Comparison of ENCODE assay signal across 8 cellular contexts in the genomic region with DNA sequence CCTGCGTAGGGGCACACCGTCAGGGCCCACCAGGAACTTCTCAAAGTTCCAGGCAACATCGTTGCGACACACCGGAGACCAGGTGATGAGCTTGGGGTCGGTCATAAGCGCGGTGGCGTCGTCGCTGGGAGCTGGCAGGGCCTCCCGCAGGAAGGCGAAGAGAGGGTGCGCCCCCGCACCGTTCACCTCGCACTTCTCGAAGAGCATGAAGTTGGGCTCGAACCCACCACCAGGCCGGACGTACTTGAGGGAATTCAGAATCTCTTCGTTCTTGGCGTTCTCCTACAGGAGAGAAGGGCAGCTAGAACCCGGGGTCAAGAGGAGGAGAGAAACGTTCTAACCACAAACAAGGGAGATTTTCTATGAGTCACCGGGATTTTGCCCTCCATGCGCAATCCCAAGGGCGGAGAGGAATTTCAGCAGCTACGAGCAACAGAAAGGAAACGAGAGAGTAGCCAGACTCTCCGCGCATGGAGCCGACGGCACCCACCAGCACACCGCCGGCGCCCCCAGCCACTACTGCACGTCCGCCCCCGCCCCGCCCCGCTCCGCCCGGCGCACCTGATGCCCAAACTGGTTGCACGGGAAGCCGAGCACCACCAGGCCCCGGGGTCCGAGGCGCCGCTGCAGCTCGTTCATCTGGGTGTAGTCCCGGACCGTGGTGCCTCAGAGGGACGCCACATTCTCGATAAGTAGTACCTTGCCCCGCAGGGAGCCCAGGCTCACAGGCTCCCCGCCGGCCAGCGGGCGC. TPM values are rescaled to one million over a fixed set of nuclear protein-coding genes. Genes with fewer than 3 reads are reported as not detected.
A peak's percentile ranks its signal among the peaks of the same experiment; 100 is the strongest.
DNase-seq lines count a peak whose midpoint lies in the region; ATAC-seq and TF ChIP-seq lines count a peak whose summit lies in the region.

No MANE protein-coding gene starts in this region.

- H3K4me1 ChIP-seq in RWPE2 (ENCODE audit: insufficient read depth, poor library complexity, severe bottlenecking) (peaks cover 17% of the 10 kb centered on the region), cardiac muscle cell (ENCODE audit: low read depth) (peaks cover 5% of the 10 kb centered on the region)

- peaks cover 45% of the 10 kb centered on the region for H3K36me3 Mint-ChIP-seq in activated naive CD8-positive, alpha-beta T cell treated with anti-CD3 and anti-CD28 coated beads for 36 hours

- H3K27me3 ChIP-seq in GM06990 (replicated peaks; ENCODE audit: control insufficient read depth, insufficient read depth, low read length) (no peaks in the 10 kb centered on the region), RWPE2 (ENCODE audit: insufficient read depth, poor library complexity, severe bottlenecking) (no peaks in the 10 kb centered on the region), cardiac muscle cell (no peaks in the 10 kb centered on the region)

- DNase-seq in GM06990 (ENCODE audit: extremely low read depth, insufficient read length) = peak; percentile 53
- DNase-seq in RWPE2 (ENCODE audit: low spot score) = peak; percentile 66
- peak; percentile 62 for DNase-seq in activated naive CD8-positive, alpha-beta T cell treated with anti-CD3 and anti-CD28 coated beads for 36 hours
- peak; percentile 57 to 93 for DNase-seq in cardiac muscle cell (ENCODE audit: low read depth in 1 of 2, low spot score in 1 of 2)
- peak; percentile 89 for DNase-seq in posterior vena cava (ENCODE audit: low spot score)
- DNase-seq in midbrain (lab: John Stamatoyannopoulos, UW) = no peak

- intact Hi-C loops in posterior vena cava (cut with DNase I) = loop anchor here (10.0 kb wide), 2 partner anchors 47 to 57 kb away; a partner anchor contains a TSS

- ATAC-seq in HG02852 (IDR thresholded peaks at IDR 0.05; ENCODE audit: unreplicated experiment) (peak; percentile 22), RWPE2 (ENCODE audit: low read depth) (peak; percentile 35), GM21390 (IDR thresholded peaks at IDR 0.05; ENCODE audit: unreplicated experiment) (no peak)

- no peaks in the 10 kb centered on the region for H3K9me3 ChIP-seq in RWPE2 (ENCODE audit: severe bottlenecking)
- H3K9me3 ChIP-seq in cardiac muscle cell (ENCODE audit: low read depth) = no peaks in the 10 kb centered on the region

- H3K27ac ChIP-seq in RWPE2 (ENCODE audit: poor library complexity, severe bottlenecking) (peak overlapping the region; percentile 96), cardiac muscle cell (peak overlapping the region; percentile 82)

- H3K4me1 Mint-ChIP-seq in activated naive CD8-positive, alpha-beta T cell treated with anti-CD3 and anti-CD28 coated beads for 36 hours = peaks cover 21% of the 10 kb centered on the region

- peak overlapping the region; percentile 96 for H3K4me3 Mint-ChIP-seq in activated naive CD8-positive, alpha-beta T cell treated with anti-CD3 and anti-CD28 coated beads for 36 hours

- H3K27ac Mint-ChIP-seq in activated naive CD8-positive, alpha-beta T cell treated with anti-CD3 and anti-CD28 coated beads for 36 hours = peak overlapping the region; percentile 92

- H3K36me3 ChIP-seq in GM06990 (ENCODE audit: control insufficient read depth, insufficient read depth, low read length) (peaks cover 18% of the 10 kb centered on the region), RWPE2 (ENCODE audit: low read depth) (peaks cover 67% of the 10 kb centered on the region), cardiac muscle cell (peaks cover 16% of the 10 kb centered on the region)

- H3K4me3 ChIP-seq in GM06990 (replicated peaks; ENCODE audit: low read depth, low read length) = peak overlapping the region; percentile 93
- H3K4me3 ChIP-seq in RWPE2 (ENCODE audit: severe bottlenecking) = peak overlapping the region; percentile 65
- H3K4me3 ChIP-seq in cardiac muscle cell = peak overlapping the region; percentile 53

- H3K9me3 Mint-ChIP-seq in activated naive CD8-positive, alpha-beta T cell treated with anti-CD3 and anti-CD28 coated beads for 36 hours = no peaks in the 10 kb centered on the region

- H3K27me3 Mint-ChIP-seq in activated naive CD8-positive, alpha-beta T cell treated with anti-CD3 and anti-CD28 coated beads for 36 hours = no peaks in the 10 kb centered on the region

- TF ChIP-seq CTCF in GM06990 (IDR thresholded peaks at IDR 0.05; ENCODE audit: insufficient read depth, low read length, poor library complexity, severe bottlenecking) (no peak), RWPE2 (IDR thresholded peaks at IDR 0.05; ENCODE audit: poor library complexity, severe bottlenecking) (no peak), cardiac muscle cell (IDR thresholded peaks at IDR 0.05; ENCODE audit: low read depth, low read length) (no peak)

RNA-seq across cellular contexts. Expression of a gene that starts 0.5 kb away (rescaled TPM):
- total RNA-seq in activated naive CD8-positive, alpha-beta T cell treated with anti-CD3 and anti-CD28 coated beads for 36 hours = 100 to 1,000 TPM; 237 to 242 TPM
- 328 and 360 TPM in 2 replicates for total RNA-seq in cardiac muscle cell
- 371 and 429 TPM in 2 replicates for polyA plus RNA-seq in cardiac muscle cell
- 100 to 1,000 TPM; 212 to 242 TPM for total RNA-seq in posterior vena cava

RNA-seq across cellular contexts. Expression of a gene that starts 17.8 kb away (rescaled TPM):
- 10 to 100 TPM; 63.3 to 64.0 TPM for total RNA-seq in activated naive CD8-positive, alpha-beta T cell treated with anti-CD3 and anti-CD28 coated beads for 36 hours
- total RNA-seq in cardiac muscle cell (11.2 and 22.7 TPM in 2 replicates), posterior vena cava (10 to 100 TPM; 49.0 to 54.6 TPM)
- 30.1 and 55.1 TPM in 2 replicates for polyA plus RNA-seq in cardiac muscle cell

RNA-seq across cellular contexts. Expression of a gene that starts 54.1 kb away (rescaled TPM):
- total RNA-seq in activated naive CD8-positive, alpha-beta T cell treated with anti-CD3 and anti-CD28 coated beads for 36 hours = 100 to 1,000 TPM; 414 to 420 TPM
- total RNA-seq in cardiac muscle cell = 461 and 522 TPM in 2 replicates
- polyA plus RNA-seq in cardiac muscle cell = 356 and 359 TPM in 2 replicates
- 100 to 1,000 TPM; 530 to 640 TPM for total RNA-seq in posterior vena cava

RNA-seq across cellular contexts. Expression of a gene that starts 54.6 kb away (rescaled TPM):
- 10 to 100 TPM; 10.2 to 10.5 TPM for total RNA-seq in activated naive CD8-positive, alpha-beta T cell treated with anti-CD3 and anti-CD28 coated beads for 36 hours
- total RNA-seq in cardiac muscle cell (12.1 and 26.7 TPM in 2 replicates), posterior vena cava (10 to 100 TPM; 20.8 to 33.6 TPM)
- polyA plus RNA-seq in cardiac muscle cell = 16.8 and 30.6 TPM in 2 replicates
